Comparison of ENCODE assay signal across 20 cellular contexts in genomic region chr11:110298298-110298765, GRCh38. TPM values are rescaled to one million over a fixed set of nuclear protein-coding genes. Genes with fewer than 3 reads are reported as not detected.
DNase-seq lines count a peak whose midpoint lies in the region; ATAC-seq and TF ChIP-seq lines count a peak whose summit lies in the region.
"Had no signal": no experiment of that assay in that cellular context is flagged by ENCODE, and none has a peak within 500 bp of the region (broad histone marks: within the 10 kb centered on the region; RNA-seq: fewer than 3 reads in every experiment).

No MANE protein-coding gene starts in this region.

- peak overlapping the region; percentile 98; the same call in 1 of the 2 replicates for H3K27ac ChIP-seq in GM23248
- peak overlapping the region; percentile 40; the same call in 1 of the 2 replicates for H3K27ac ChIP-seq in Panc1 (ENCODE audit: low read length)
- no peak overlapping the region for H3K27ac ChIP-seq in endodermal cell (ENCODE audit: low read depth, low read length)
- peak overlapping the region; percentile 89 for H3K27ac ChIP-seq in trophoblast cell (ENCODE audit: low read depth, low read length)

- peaks cover 32% of the 10 kb centered on the region for H3K4me1 ChIP-seq in GM23248 (ENCODE audit: insufficient read depth)
- H3K4me1 ChIP-seq in Panc1 (ENCODE audit: control insufficient read depth, insufficient read depth, low read length), result peaks cover 23% of the 10 kb centered on the region
- H3K4me1 ChIP-seq in endodermal cell (ENCODE audit: control insufficient read depth, insufficient read depth, low read length), result peaks cover 3% of the 10 kb centered on the region
- H3K4me1 ChIP-seq in trophoblast cell (ENCODE audit: control insufficient read depth in 1 of 2, insufficient read depth in 2 of 2, low read length in 2 of 2), result peaks cover 13 to 24% of the 10 kb centered on the region in 2 experiments

- peaks cover 23% of the 10 kb centered on the region for H3F3A ChIP-seq in GM23248 (ENCODE audit: insufficient read depth)

- H3K9ac ChIP-seq in GM23248, result no peak overlapping the region
- H3K9ac ChIP-seq in endodermal cell (ENCODE audit: extremely low read depth, low read length, poor library complexity, severe bottlenecking), result peak overlapping the region; percentile 0
- no peak overlapping the region for H3K9ac ChIP-seq in trophoblast cell (ENCODE audit: low read length)

- H3K79me2 ChIP-seq in GM23248 (ENCODE audit: insufficient read depth), result peaks cover 28% of the 10 kb centered on the region
- H3K79me2 ChIP-seq in trophoblast cell (ENCODE audit: control insufficient read depth, insufficient read depth, low read length, poor library complexity), result peaks cover 16% of the 10 kb centered on the region

- POLR2A ChIA-PET in Panc1 (lab: Charles Lee), result interaction anchor here (0.7 kb wide), 2 partner anchors 9 to 15 kb away, joined by 3 to 4 read pairs; no protein-coding TSS in a partner anchor

- intact Hi-C loops in Panc1 (cut with micrococcal nuclease; ENCODE audit: unreplicated experiment), result loop anchor here (5.0 kb wide), 1 partner anchor 134 kb away; no protein-coding TSS in a partner anchor

- no peak overlapping the region for H3K4ac ChIP-seq in trophoblast cell (ENCODE audit: low read depth, low read length)

- H2AK5ac ChIP-seq in trophoblast cell (ENCODE audit: low read length), result peak overlapping the region; percentile 81

- peak overlapping the region; percentile 85 for H2BK12ac ChIP-seq in trophoblast cell (ENCODE audit: low read length)

- H3K36me3 ChIP-seq in GM23248 (ENCODE audit: low read depth) (no peaks in the 10 kb centered on the region), Panc1 (ENCODE audit: control insufficient read depth, insufficient read depth, low read length) (no peaks in the 10 kb centered on the region; the same call in 1 of the 2 replicates), endodermal cell (ENCODE audit: control insufficient read depth, insufficient read depth, low read length) (no peaks in the 10 kb centered on the region), trophoblast cell (ENCODE audit: control insufficient read depth in 1 of 2, insufficient read depth in 2 of 2, low read length in 2 of 2) (no peaks in the 10 kb centered on the region)
- H3K36me3 ChIP-seq: heart left ventricle had no signal

- 66 to 68% methylated on average over 5 of the region's 5 CpGs for WGBS in GM23248 (ENCODE audit: low coverage in 1 of 2, low lambda C conversion rate in 2 of 2, missing lambda C conversion rate in 2 of 2), 2 experiments
- WGBS in endodermal cell (ENCODE audit: insufficient coverage in 1 of 2, insufficient read length in 1 of 2), 2 experiments, result 76 to 79% methylated on average over 2 to 5 of the region's 5 CpGs
- no CpG with 5 or more reads among the region's 5 CpGs for WGBS in trophoblast cell (ENCODE audit: extremely low coverage, insufficient coverage, insufficient read length)

- H3K18ac ChIP-seq in trophoblast cell (ENCODE audit: low read length), result peak overlapping the region; percentile 60

- H3K4me2 ChIP-seq in GM23248 (ENCODE audit: unreplicated experiment) (peak overlapping the region; percentile 66), trophoblast cell (ENCODE audit: low read length) (no peak overlapping the region)

- H3K4me3 Mint-ChIP-seq in endodermal cell, result no peak overlapping the region

- peak overlapping the region; percentile 16 for H4K8ac ChIP-seq in trophoblast cell (ENCODE audit: low read depth, low read length)

- H4K12ac ChIP-seq in trophoblast cell (ENCODE audit: low read depth, low read length), result no peak overlapping the region

- H3K9me3 Mint-ChIP-seq in endodermal cell, result peaks cover 25% of the 10 kb centered on the region

- peak overlapping the region; percentile 89 for H3K14ac ChIP-seq in trophoblast cell (ENCODE audit: low read length)

- H2BK120ac ChIP-seq in trophoblast cell (ENCODE audit: insufficient read depth, low read length, poor library complexity), result peak overlapping the region; percentile 90

- no peak for TF ChIP-seq CTCF in Panc1 (IDR thresholded peaks at IDR 0.05)
- TF ChIP-seq CTCF in endodermal cell (conservative IDR thresholded peaks at IDR 0.05), result no peak

- ATAC-seq in Panc1, result no peak
- no peak for ATAC-seq in HG03378 (IDR thresholded peaks at IDR 0.05; ENCODE audit: unreplicated experiment)
- no peak for ATAC-seq in HG03097 (IDR thresholded peaks at IDR 0.05; ENCODE audit: low FRiP score, unreplicated experiment)
- ATAC-seq: heart left ventricle, mucosa of descending colon had no signal

- peak overlapping the region; percentile 86 for H3K27ac Mint-ChIP-seq in endodermal cell

- peaks cover 34% of the 10 kb centered on the region for H3K79me1 ChIP-seq in trophoblast cell (ENCODE audit: low read length)

- H2BK5ac ChIP-seq in trophoblast cell (ENCODE audit: low read depth, low read length, poor library complexity), result peak overlapping the region; percentile 86

- CTCF ChIA-PET in Panc1 (lab: Charles Lee), result no interaction called here

- H3K27me3 ChIP-seq in GM23248 (replicated peaks; ENCODE audit: insufficient read depth) (no peaks in the 10 kb centered on the region), Panc1 (ENCODE audit: control insufficient read depth, insufficient read depth, low read length) (no peaks in the 10 kb centered on the region), endodermal cell (ENCODE audit: control insufficient read depth, insufficient read depth, low read length, poor library complexity, severe bottlenecking) (no peaks in the 10 kb centered on the region), trophoblast cell (ENCODE audit: insufficient read depth, low read length) (no peaks in the 10 kb centered on the region)
- H3K27me3 ChIP-seq: heart left ventricle had no signal

- H2AFZ ChIP-seq in GM23248 (no peak overlapping the region), trophoblast cell (ENCODE audit: insufficient read depth, low read length, poor library complexity) (no peak overlapping the region)

- H3K23ac ChIP-seq in trophoblast cell (ENCODE audit: low read length), result no peak overlapping the region

- no peak overlapping the region for H3K4me3 ChIP-seq in GM23248
- H3K4me3 ChIP-seq in Panc1 (ENCODE audit: low read depth in 2 of 2, low read length in 2 of 2), result no peak overlapping the region
- peak overlapping the region; percentile 81 for H3K4me3 ChIP-seq in endodermal cell (ENCODE audit: low read length)
- no peak overlapping the region for H3K4me3 ChIP-seq in trophoblast cell (ENCODE audit: low read depth, low read length)
- H3K4me3 ChIP-seq: heart left ventricle, mucosa of descending colon had no signal

- H3K9me3 ChIP-seq in GM23248 (ENCODE audit: low read depth), result no peaks in the 10 kb centered on the region
- H3K9me3 ChIP-seq in Panc1 (ENCODE audit: control insufficient read depth, insufficient read depth, low read depth, low read length), result no peaks in the 10 kb centered on the region
- H3K9me3 ChIP-seq in endodermal cell (ENCODE audit: control insufficient read depth, low read length), result peaks cover 28% of the 10 kb centered on the region
- peaks cover 3% of the 10 kb centered on the region for H3K9me3 ChIP-seq in trophoblast cell (ENCODE audit: insufficient read depth, low read depth, low read length)
- H3K9me3 ChIP-seq: heart left ventricle, mucosa of descending colon had no signal

- BruUV-seq in Panc1 (replicated peaks; lab: Mats Ljungman, UMichigan), result no TSS peak

- no peak for DNase-seq in GM23248
- no peak for DNase-seq in Panc1 (ENCODE audit: low read depth, low spot score)
- peak; percentile 57 for DNase-seq in endodermal cell
- DNase-seq in trophoblast cell, result peak; percentile 83 to 88
- DNase-seq in DMS 273 (lab: John Stamatoyannopoulos, UW; ENCODE audit: unreplicated experiment), result no peak
- no peak for DNase-seq in OCI-M2 (lab: John Stamatoyannopoulos, UW; ENCODE audit: unreplicated experiment)
- DNase-seq: activated CD8-positive, alpha-beta memory T cell treated with anti-CD3 and anti-CD28 coated beads for 24 hours; activated effector memory CD4-positive, alpha-beta T cell treated with anti-CD3 and anti-CD28 coated beads, Interleukin-2, amount 50 U/mL, for 16 hours; aorta; cortex of kidney; heart left ventricle; MM.1S; mucosa of descending colon; NCI-H187; NCI-H510A; posterior cingulate gyrus; stimulated activated CD4-positive, alpha-beta T cell treated with anti-CD3 and anti-CD28 coated beads, Interleukin-12 subunit alpha, Interleukin-12 subunit beta, amount 100 ng/mL, for 4 hours; SW 1271 had no signal

- in situ Hi-C loops in GM23248 (cut with MboI) (no loop called here), Panc1 (cut with HindIII; ENCODE audit: low pct_unique_long_range_greater_than_20kb, low sequenced_read_pairs) (no loop called here)

- no peaks in the 10 kb centered on the region for H3K9me2 ChIP-seq in GM23248 (ENCODE audit: insufficient read depth)

- H4K91ac ChIP-seq in trophoblast cell (ENCODE audit: low read depth, low read length), result peak overlapping the region; percentile 95

- peaks cover 40% of the 10 kb centered on the region for H3K4me1 Mint-ChIP-seq in endodermal cell

- H3K27me3 Mint-ChIP-seq in endodermal cell (ENCODE audit: insufficient read depth), result no peaks in the 10 kb centered on the region

- H4K20me1 ChIP-seq in GM23248 (ENCODE audit: insufficient read depth), result no peaks in the 10 kb centered on the region

- peaks cover 6% of the 10 kb centered on the region for H3K36me3 Mint-ChIP-seq in endodermal cell (ENCODE audit: low read depth)

RNA-seq across cellular contexts. Expression of gene RDX, which starts 1.9 kb away (rescaled TPM):
- total RNA-seq in GM23248 (2014; rRNA removed; shearing (Covaris generic)), result 68.3 and 69.5 TPM in 2 replicates
- 95.4 and 116 TPM in 2 replicates for polyA plus RNA-seq in GM23248 (2016; fragmentation: Nextera tagmentation; extraction: Ambion mirVana)
- 200 TPM for total RNA-seq in Panc1 (2021; ENCODE audit: unreplicated experiment)
- 109 TPM for polyA plus RNA-seq in Panc1 (2012; ENCODE audit: insufficient read length)
- 100 to 1,000 TPM; 121 to 127 TPM for total RNA-seq in endodermal cell
- 120 TPM for polyA plus RNA-seq in endodermal cell (2013, experiment 1 of 2)
- 141 TPM for polyA plus RNA-seq in endodermal cell (2013, experiment 2 of 2)
- 450 and 451 TPM in 2 replicates for polyA plus RNA-seq in trophoblast cell (2013)

Comparison
In these comparisons a context has a peak if more than half of its experiments do, and no peak if none do; other contexts are left out.
1. DNase-seq: peak in endodermal cell (single experiment) and trophoblast cell (2 of 2); none in GM23248 (single experiment), Panc1 (single experiment), DMS 273 (single experiment) and OCI-M2 (single experiment).